ENCODE assay signal across 28 cellular contexts in the genomic region with DNA sequence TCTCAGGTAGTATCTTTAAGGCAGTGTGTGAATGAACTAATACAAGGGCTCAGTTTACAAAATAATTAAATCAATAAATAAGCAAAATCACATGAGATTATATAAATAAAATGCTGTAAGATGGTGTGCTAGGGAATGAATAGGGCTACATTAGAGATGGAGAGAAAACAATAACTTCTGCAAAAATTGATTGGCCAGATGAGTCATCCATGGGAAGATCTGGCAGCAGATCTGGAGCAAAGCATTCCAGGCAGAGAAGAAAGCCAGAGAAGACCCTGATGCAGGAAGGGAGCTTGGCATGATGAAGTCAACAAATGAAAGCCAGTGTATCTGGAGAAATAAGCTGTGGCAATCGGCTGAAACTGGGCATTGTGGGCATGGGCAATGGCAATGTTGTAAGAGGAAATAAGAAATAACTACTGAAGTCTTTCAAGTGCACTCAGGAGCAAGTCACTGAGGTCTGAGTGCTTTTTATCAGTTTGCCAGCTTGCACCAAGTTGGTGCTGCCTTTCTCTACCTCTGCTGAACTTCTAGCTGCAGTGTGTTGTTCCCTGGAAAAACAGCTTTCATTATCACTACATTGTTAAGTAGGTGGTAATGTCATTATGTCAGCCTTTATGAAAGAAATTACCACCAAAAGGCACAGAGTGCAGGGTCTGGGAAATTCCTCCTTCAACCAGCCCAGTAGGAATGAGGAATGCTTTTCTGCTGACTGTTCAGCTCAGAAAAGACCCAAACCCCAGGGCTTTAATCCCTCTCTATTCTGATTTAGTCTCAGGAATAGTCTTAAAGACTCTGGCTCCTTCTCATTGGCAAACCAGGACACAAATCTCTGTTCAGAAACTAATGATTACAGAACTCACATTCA.
DNase-seq lines count a peak whose midpoint lies in the region; ATAC-seq, FAIRE-seq and TF ChIP-seq lines count a peak whose summit lies in the region.
"Had no signal": no experiment of that assay in that cellular context is flagged by ENCODE, and none has a peak within 500 bp of the region (broad histone marks: within the 10 kb centered on the region; RNA-seq: fewer than 3 reads in every experiment).

No MANE protein-coding gene starts in this region.

- H3K36me3 Mint-ChIP-seq in activated T-helper 1 cell treated with anti-CD3 and anti-CD28 coated beads, Interleukin-12 subunit alpha, Interleukin-12 subunit beta, Interleukin-2, Interleukin-4 antibody, amounts not matched to agents 30 ng/mL and 10 ng/mL and 1 ng/mL, durations not matched to agents 14 hours and 24 hours and 36 hours (ENCODE audit: low read depth) = no peaks in the 10 kb centered on the region

- FAIRE-seq in GM19239 (lab: Jason Lieb, UNC) = no peak
- FAIRE-seq: GM18507, HTR-8/SVneo, RCC 7860 had no signal

- TF ChIP-seq CTCF in retinal pigment epithelial cell (conservative IDR thresholded peaks at IDR 0.05; ENCODE audit: low read depth, low read length) = no peak

- DNase-seq in HT1080 (ENCODE audit: low read depth) (peak; percentile 20), astrocyte of the hippocampus (ENCODE audit: low read depth, low spot score) (peak; percentile 46), iPS-NIHi7 (ENCODE audit: extremely low spot score) (peak; percentile 10), retinal pigment epithelial cell (ENCODE audit: low read depth) (peak; percentile 54), sciatic nerve (ENCODE audit: low spot score) (no peak), GM19239 (ENCODE audit: insufficient read length, low spot score) (no peak)
- DNase-seq in activated T-helper 1 cell treated with anti-CD3 and anti-CD28 coated beads, Interleukin-12 subunit alpha, Interleukin-12 subunit beta, Interleukin-2, Interleukin-4 antibody, amounts not matched to agents 30 ng/mL and 10 ng/mL and 1 ng/mL, durations not matched to agents 14 hours and 24 hours and 36 hours (ENCODE audit: low spot score) = no peak
- DNase-seq: activated CD8-positive, alpha-beta memory T cell treated with anti-CD3 and anti-CD28 coated beads for 24 hours; activated naive CD4-positive, alpha-beta T cell treated with Interleukin-2 at 50 U/mL for 16 hours; activated T-cell treated with anti-CD3 and anti-CD28 coated beads, Interleukin-2, amount 50 U/mL, for 48 hours; amniotic stem cell; Calu3; caudate nucleus; heart right ventricle; Karpas-422; left ventricle myocardium superior; MV-4-11; NCI-H526 treated with DMSO at 0.1 percent for 48 hours; posterior cingulate gyrus; stomach had no signal

- intact Hi-C loops in activated T-helper 1 cell treated with anti-CD3 and anti-CD28 coated beads, Interleukin-12 subunit alpha, Interleukin-12 subunit beta, Interleukin-2, Interleukin-4 antibody, amounts not matched to agents 30 ng/mL and 10 ng/mL and 1 ng/mL, durations not matched to agents 14 hours and 24 hours and 36 hours (cut with micrococcal nuclease) = no loop called here
- intact Hi-C loops in sciatic nerve (cut with DNase I) = no loop called here

- no peak overlapping the region for H3K4me3 Mint-ChIP-seq in activated T-helper 1 cell treated with anti-CD3 and anti-CD28 coated beads, Interleukin-12 subunit alpha, Interleukin-12 subunit beta, Interleukin-2, Interleukin-4 antibody, amounts not matched to agents 30 ng/mL and 10 ng/mL and 1 ng/mL, durations not matched to agents 14 hours and 24 hours and 36 hours
- H3K4me3 Mint-ChIP-seq: dendritic cell treated with granulocyte-macrophage colony-stimulating factor and Interleukin-4, amounts not matched to agents 40 ng/mL and 50 ng/mL, for 4 days; neural crest cell had no signal

- H3K4me1 Mint-ChIP-seq in activated T-helper 1 cell treated with anti-CD3 and anti-CD28 coated beads, Interleukin-12 subunit alpha, Interleukin-12 subunit beta, Interleukin-2, Interleukin-4 antibody, amounts not matched to agents 30 ng/mL and 10 ng/mL and 1 ng/mL, durations not matched to agents 14 hours and 24 hours and 36 hours (ENCODE audit: low read depth) = no peaks in the 10 kb centered on the region
- H3K4me1 Mint-ChIP-seq: neural crest cell had no signal

- H3K27me3 Mint-ChIP-seq in activated T-helper 1 cell treated with anti-CD3 and anti-CD28 coated beads, Interleukin-12 subunit alpha, Interleukin-12 subunit beta, Interleukin-2, Interleukin-4 antibody, amounts not matched to agents 30 ng/mL and 10 ng/mL and 1 ng/mL, durations not matched to agents 14 hours and 24 hours and 36 hours (ENCODE audit: insufficient read depth) = no peaks in the 10 kb centered on the region
- H3K27me3 Mint-ChIP-seq: dendritic cell treated with granulocyte-macrophage colony-stimulating factor and Interleukin-4, amounts not matched to agents 40 ng/mL and 50 ng/mL, for 4 days had no signal

- no peak overlapping the region for H3K27ac Mint-ChIP-seq in activated T-helper 1 cell treated with anti-CD3 and anti-CD28 coated beads, Interleukin-12 subunit alpha, Interleukin-12 subunit beta, Interleukin-2, Interleukin-4 antibody, amounts not matched to agents 30 ng/mL and 10 ng/mL and 1 ng/mL, durations not matched to agents 14 hours and 24 hours and 36 hours
- H3K27ac Mint-ChIP-seq: dendritic cell treated with granulocyte-macrophage colony-stimulating factor and Interleukin-4, amounts not matched to agents 40 ng/mL and 50 ng/mL, for 4 days had no signal

- H3K4me3 ChIP-seq in retinal pigment epithelial cell (ENCODE audit: low read length) = no peak overlapping the region
- H3K4me3 ChIP-seq: heart right ventricle, SJSA1, stomach, tibial nerve had no signal

- ATAC-seq in HG03565 (IDR thresholded peaks at IDR 0.05; ENCODE audit: unreplicated experiment) = no peak
- ATAC-seq in sciatic nerve = no peak
- ATAC-seq: heart right ventricle, left ventricle myocardium superior had no signal

- H3K9me3 Mint-ChIP-seq in activated T-helper 1 cell treated with anti-CD3 and anti-CD28 coated beads, Interleukin-12 subunit alpha, Interleukin-12 subunit beta, Interleukin-2, Interleukin-4 antibody, amounts not matched to agents 30 ng/mL and 10 ng/mL and 1 ng/mL, durations not matched to agents 14 hours and 24 hours and 36 hours = no peaks in the 10 kb centered on the region
- H3K9me3 Mint-ChIP-seq: dendritic cell treated with granulocyte-macrophage colony-stimulating factor and Interleukin-4, amounts not matched to agents 40 ng/mL and 50 ng/mL, for 4 days; neural crest cell had no signal

Comparison
In these comparisons a context has a peak if more than half of its experiments do, and no peak if none do; other contexts are left out.
1. DNase-seq: peak in HT1080 (single experiment), astrocyte of the hippocampus (single experiment), iPS-NIHi7 (single experiment) and retinal pigment epithelial cell (single experiment); none in activated T-helper 1 cell treated with anti-CD3 and anti-CD28 coated beads, Interleukin-12 subunit alpha, Interleukin-12 subunit beta, Interleukin-2, Interleukin-4 antibody, amounts not matched to agents 30 ng/mL and 10 ng/mL and 1 ng/mL, durations not matched to agents 14 hours and 24 hours and 36 hours (single experiment), sciatic nerve (single experiment) and GM19239 (single experiment).